ENCODE assay signal across 16 cellular contexts in the genomic region with DNA sequence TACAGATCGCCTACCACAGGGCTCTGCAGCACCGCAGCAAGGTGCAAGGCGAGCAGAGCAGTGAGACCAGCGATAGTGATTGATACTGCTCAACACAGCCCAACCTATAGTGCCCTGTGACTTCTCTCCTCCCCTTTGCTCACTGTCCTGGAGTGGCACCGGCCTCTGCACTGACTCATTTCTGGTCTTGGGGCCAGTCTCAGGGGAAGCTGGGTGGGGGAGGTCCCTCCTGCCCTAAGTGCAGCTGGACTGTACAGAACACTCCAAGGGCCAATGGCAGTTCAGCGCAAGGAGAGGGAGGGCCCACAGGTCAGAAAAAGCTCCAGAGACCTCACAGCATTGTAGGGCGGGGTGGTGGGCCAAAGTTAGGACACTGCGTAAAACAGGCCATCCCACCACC. TPM values are rescaled to one million over a fixed set of nuclear protein-coding genes. Genes with fewer than 3 reads are reported as not detected.
DNase-seq lines count a peak whose midpoint lies in the region; ATAC-seq and TF ChIP-seq lines count a peak whose summit lies in the region.
"Had no signal": no experiment of that assay in that cellular context is flagged by ENCODE, and none has a peak within 500 bp of the region (broad histone marks: within the 10 kb centered on the region; RNA-seq: fewer than 3 reads in every experiment).

No MANE protein-coding gene starts in this region.

- peak overlapping the region; percentile 41 to 60 for H3K27ac Mint-ChIP-seq in natural killer cell treated with Interleukin-12 subunit alpha and Interleukin-12 subunit beta and Interleukin-15 and Interleukin-18, amount 100 ng/mL, for 72 hours
- no peak overlapping the region for H3K27ac Mint-ChIP-seq in natural killer cell

- no peaks in the 10 kb centered on the region for H3K27me3 Mint-ChIP-seq in natural killer cell treated with Interleukin-12 subunit alpha and Interleukin-12 subunit beta and Interleukin-15 and Interleukin-18, amount 100 ng/mL, for 72 hours
- H3K27me3 Mint-ChIP-seq in natural killer cell (ENCODE audit: low read depth in 2 of 2) = no peaks in the 10 kb centered on the region

- peaks cover 16% of the 10 kb centered on the region for H3K36me3 Mint-ChIP-seq in natural killer cell treated with Interleukin-12 subunit alpha and Interleukin-12 subunit beta and Interleukin-15 and Interleukin-18, amount 100 ng/mL, for 72 hours
- no peaks in the 10 kb centered on the region for H3K36me3 Mint-ChIP-seq in natural killer cell

- TF ChIP-seq CTCF in natural killer cell (IDR thresholded peaks at IDR 0.05) (no peak), fibroblast of mammary gland (conservative IDR thresholded peaks at IDR 0.05; ENCODE audit: control insufficient read depth, insufficient read depth, low read depth, low read length) (no peak), GM13976 (IDR thresholded peaks at IDR 0.05; ENCODE audit: borderline replicate concordance, control extremely low read depth, extremely low read depth, insufficient read depth, missing control alignments) (no peak)

- no peaks in the 10 kb centered on the region for H3K9me3 Mint-ChIP-seq in natural killer cell treated with Interleukin-12 subunit alpha and Interleukin-12 subunit beta and Interleukin-15 and Interleukin-18, amount 100 ng/mL, for 72 hours
- H3K9me3 Mint-ChIP-seq in natural killer cell = no peaks in the 10 kb centered on the region
- H3K9me3 Mint-ChIP-seq: immature natural killer cell had no signal

- no peak for ATAC-seq in natural killer cell treated with Interleukin-12 subunit alpha and Interleukin-12 subunit beta and Interleukin-15 and Interleukin-18, amount 100 ng/mL, for 72 hours
- ATAC-seq in natural killer cell (no peak), SK-N-SH treated with all-trans-retinoic acid at 6 μM for 48 hours (peak; percentile 14), GM18907 (IDR thresholded peaks at IDR 0.05; ENCODE audit: unreplicated experiment) (no peak)
- ATAC-seq: gastrocnemius medialis, pancreas had no signal

- in situ Hi-C loops in GM13976 (cut with MboI; ENCODE audit: low sequenced_read_pairs, unreplicated experiment) = no loop called here

- intact Hi-C loops in natural killer cell (cut with micrococcal nuclease) = no loop called here

- H3K4me3 ChIP-seq in fibroblast of mammary gland (ENCODE audit: control insufficient read depth, low read depth, low read length) = no peak overlapping the region
- H3K4me3 ChIP-seq: gastrocnemius medialis, pancreas had no signal

- H3K4me1 Mint-ChIP-seq in natural killer cell treated with Interleukin-12 subunit alpha and Interleukin-12 subunit beta and Interleukin-15 and Interleukin-18, amount 100 ng/mL, for 72 hours (ENCODE audit: low read depth in 2 of 2) = peaks cover 35 to 36% of the 10 kb centered on the region in 2 donors
- peaks cover 32 to 35% of the 10 kb centered on the region in 2 donors for H3K4me1 Mint-ChIP-seq in natural killer cell

- DNase-seq in natural killer cell treated with Interleukin-12 subunit alpha and Interleukin-12 subunit beta and Interleukin-15 and Interleukin-18, amount 100 ng/mL, for 72 hours (ENCODE audit: low spot score) = no peak
- DNase-seq in natural killer cell (no peak), fibroblast of mammary gland (ENCODE audit: low read depth) (peak; percentile 75), OCI-M2 (lab: John Stamatoyannopoulos, UW; ENCODE audit: unreplicated experiment) (no peak), GM13976 (ENCODE audit: low spot score) (no peak)
- no peak for DNase-seq in stimulated activated CD4-positive, alpha-beta T cell treated with anti-CD3 and anti-CD28 coated beads, Interleukin-4, amount 100 ng/mL, for 24 hours
- DNase-seq: activated T-cell treated with anti-CD3 and anti-CD28 coated beads for 4 hours; effector CD8-positive, alpha-beta T cell; gastrocnemius medialis; immature natural killer cell; NCI-H1048; NCI-H2227 treated with DMSO at 0.1 percent for 48 hours; pancreas; stimulated activated CD4-positive, alpha-beta T cell treated with anti-CD3 and anti-CD28 coated beads, Interleukin-12 subunit alpha, Interleukin-12 subunit beta, amount 100 ng/mL, for 4 hours had no signal

- no peak overlapping the region for H3K4me3 Mint-ChIP-seq in natural killer cell treated with Interleukin-12 subunit alpha and Interleukin-12 subunit beta and Interleukin-15 and Interleukin-18, amount 100 ng/mL, for 72 hours
- no peak overlapping the region for H3K4me3 Mint-ChIP-seq in natural killer cell

TF ChIP-seq in SK-N-SH treated with all-trans-retinoic acid at 6 μM for 48 hours, 23 proteins besides CTCF, POLR2A, EP300 and RAD21:
- TF ChIP-seq ZNF565 (CRISPR knock-in tag; conservative IDR thresholded peaks at IDR 0.05; ENCODE audit: low read depth) (no peak), PPARA (CRISPR knock-in tag; IDR thresholded peaks at IDR 0.05; ENCODE audit: borderline replicate concordance) (no peak), SNAI2 (CRISPR knock-in tag; IDR thresholded peaks at IDR 0.05) (no peak), BACH2 (CRISPR knock-in tag; IDR thresholded peaks at IDR 0.05; ENCODE audit: borderline replicate concordance) (no peak), ZNF8 (CRISPR knock-in tag; IDR thresholded peaks at IDR 0.05) (no peak), ZFP30 (CRISPR knock-in tag; IDR thresholded peaks at IDR 0.05) (no peak), RARB (CRISPR knock-in tag; IDR thresholded peaks at IDR 0.05) (no peak), ZNF70 (CRISPR knock-in tag; IDR thresholded peaks at IDR 0.05) (no peak)
- TF ChIP-seq, protein P1, sequence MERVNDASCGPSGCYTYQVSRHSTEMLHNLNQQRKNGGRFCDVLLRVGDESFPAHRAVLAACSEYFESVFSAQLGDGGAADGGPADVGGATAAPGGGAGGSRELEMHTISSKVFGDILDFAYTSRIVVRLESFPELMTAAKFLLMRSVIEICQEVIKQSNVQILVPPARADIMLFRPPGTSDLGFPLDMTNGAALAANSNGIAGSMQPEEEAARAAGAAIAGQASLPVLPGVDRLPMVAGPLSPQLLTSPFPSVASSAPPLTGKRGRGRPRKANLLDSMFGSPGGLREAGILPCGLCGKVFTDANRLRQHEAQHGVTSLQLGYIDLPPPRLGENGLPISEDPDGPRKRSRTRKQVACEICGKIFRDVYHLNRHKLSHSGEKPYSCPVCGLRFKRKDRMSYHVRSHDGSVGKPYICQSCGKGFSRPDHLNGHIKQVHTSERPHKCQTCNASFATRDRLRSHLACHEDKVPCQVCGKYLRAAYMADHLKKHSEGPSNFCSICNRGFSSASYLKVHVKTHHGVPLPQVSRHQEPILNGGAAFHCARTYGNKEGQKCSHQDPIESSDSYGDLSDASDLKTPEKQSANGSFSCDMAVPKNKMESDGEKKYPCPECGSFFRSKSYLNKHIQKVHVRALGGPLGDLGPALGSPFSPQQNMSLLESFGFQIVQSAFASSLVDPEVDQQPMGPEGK (CRISPR knock-in tag; IDR thresholded peaks at IDR 0.05; ENCODE audit: borderline replicate concordance) = no peak
- TF ChIP-seq, protein P2, sequence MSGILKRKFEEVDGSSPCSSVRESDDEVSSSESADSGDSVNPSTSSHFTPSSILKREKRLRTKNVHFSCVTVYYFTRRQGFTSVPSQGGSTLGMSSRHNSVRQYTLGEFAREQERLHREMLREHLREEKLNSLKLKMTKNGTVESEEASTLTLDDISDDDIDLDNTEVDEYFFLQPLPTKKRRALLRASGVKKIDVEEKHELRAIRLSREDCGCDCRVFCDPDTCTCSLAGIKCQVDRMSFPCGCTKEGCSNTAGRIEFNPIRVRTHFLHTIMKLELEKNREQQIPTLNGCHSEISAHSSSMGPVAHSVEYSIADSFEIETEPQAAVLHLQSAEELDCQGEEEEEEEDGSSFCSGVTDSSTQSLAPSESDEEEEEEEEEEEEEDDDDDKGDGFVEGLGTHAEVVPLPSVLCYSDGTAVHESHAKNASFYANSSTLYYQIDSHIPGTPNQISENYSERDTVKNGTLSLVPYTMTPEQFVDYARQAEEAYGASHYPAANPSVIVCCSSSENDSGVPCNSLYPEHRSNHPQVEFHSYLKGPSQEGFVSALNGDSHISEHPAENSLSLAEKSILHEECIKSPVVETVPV (CRISPR knock-in tag; IDR thresholded peaks at IDR 0.05) = no peak
TF ChIP-seq in SK-N-SH treated with all-trans-retinoic acid at 6 μM for 48 hours: peak in this region for 0.

RNA-seq across cellular contexts. Expression of a gene that starts 2.5 kb away (rescaled TPM):
- total RNA-seq in natural killer cell treated with Interleukin-12 subunit alpha and Interleukin-12 subunit beta and Interleukin-15 and Interleukin-18, amount 100 ng/mL, for 72 hours = 10 to 100 TPM; 35.9 to 42.5 TPM
- total RNA-seq in natural killer cell = 10 to 100 TPM; 33.4 to 52.1 (median 34.7) TPM

RNA-seq across cellular contexts. Expression of a gene that starts 15.7 kb away (rescaled TPM):
- total RNA-seq in natural killer cell treated with Interleukin-12 subunit alpha and Interleukin-12 subunit beta and Interleukin-15 and Interleukin-18, amount 100 ng/mL, for 72 hours = 10 to 100 TPM; 51.9 to 62.3 TPM
- total RNA-seq in natural killer cell = 10 to 100 TPM; 45.1 to 72.1 (median 66.5) TPM

RNA-seq across cellular contexts. Expression of a gene that starts 22.5 kb away (rescaled TPM):
- 10 to 100 TPM; 19.8 to 24.4 TPM for total RNA-seq in natural killer cell treated with Interleukin-12 subunit alpha and Interleukin-12 subunit beta and Interleukin-15 and Interleukin-18, amount 100 ng/mL, for 72 hours
- total RNA-seq in natural killer cell = 10 to 100 TPM in 1 of 3 donors, 1 to 10 TPM in 2; 7.4 to 20.4 (median 8.7) TPM

RNA-seq across cellular contexts. Expression of a gene that starts 43.6 kb away (rescaled TPM):
- total RNA-seq in natural killer cell treated with Interleukin-12 subunit alpha and Interleukin-12 subunit beta and Interleukin-15 and Interleukin-18, amount 100 ng/mL, for 72 hours = under 1 TPM in 1 of 2 donors, not detected in 1; 0.29 TPM
- under 1 TPM in 2 of 3 donors, not detected in 1; 0.43 to 0.49 TPM for total RNA-seq in natural killer cell
- total RNA-seq: gastrocnemius medialis had no signal

RNA-seq across cellular contexts. Expression of a gene that starts 45.0 kb away (rescaled TPM):
- total RNA-seq in natural killer cell treated with Interleukin-12 subunit alpha and Interleukin-12 subunit beta and Interleukin-15 and Interleukin-18, amount 100 ng/mL, for 72 hours = 10 to 100 TPM; 58.3 to 65.6 TPM
- 10 to 100 TPM; 59.2 to 73.7 (median 69.2) TPM for total RNA-seq in natural killer cell

Comparison
In these comparisons a context has a peak if more than half of its experiments do, and no peak if none do; other contexts are left out.
1. H3K27ac Mint-ChIP-seq: peak in natural killer cell treated with Interleukin-12 subunit alpha and Interleukin-12 subunit beta and Interleukin-15 and Interleukin-18, amount 100 ng/mL, for 72 hours (2 of 2); none in natural killer cell (0 of 2).